27 cellular contexts compared by ENCODE assay signal in the genomic region with DNA sequence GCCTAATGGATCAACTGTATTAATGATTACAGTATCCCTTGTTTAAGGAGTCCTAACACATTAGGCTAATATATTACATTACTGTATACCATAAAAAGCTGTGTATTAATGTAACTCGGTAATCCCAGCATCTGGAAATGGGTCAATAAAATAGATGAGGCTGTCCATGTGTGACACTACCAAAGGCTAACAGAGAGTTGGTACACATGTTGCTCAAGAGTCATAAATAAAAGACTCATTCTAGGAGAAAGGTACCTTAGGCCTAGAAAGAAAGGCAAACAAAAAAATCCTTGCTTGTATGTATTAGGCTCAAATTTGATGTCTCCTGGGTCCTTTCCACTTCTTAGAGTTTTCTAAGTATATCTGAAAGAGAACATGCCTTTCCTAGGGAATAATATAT.
"Had no signal": no experiment of that assay in that cellular context is flagged by ENCODE, and none has a peak within 500 bp of the region (broad histone marks: within the 10 kb centered on the region; RNA-seq: fewer than 3 reads in every experiment).

No MANE protein-coding gene starts in this region.

- H3K27me3 ChIP-seq: colonic mucosa, foreskin keratinocyte, gastroesophageal sphincter, heart left ventricle, hepatocyte, ovary, thyroid gland had no signal

- H3K4me3 ChIP-seq: colonic mucosa, gastroesophageal sphincter, heart left ventricle, hepatocyte, left ventricle myocardium inferior, lower lobe of right lung, ovary, smooth muscle cell, thyroid gland had no signal

- H3K4me3 Mint-ChIP-seq: dendritic cell treated with granulocyte-macrophage colony-stimulating factor and Interleukin-4, amounts not matched to agents 40 ng/mL and 50 ng/mL, for 4 days; endodermal cell; natural killer cell; stimulated activated naive CD8-positive, alpha-beta T cell treated with anti-CD3 and anti-CD28 coated beads, Interleukin-15, amount 100 ng/mL, for 72 hours had no signal

- H3K36me3 ChIP-seq: colonic mucosa, ovary had no signal

- H3K4me1 ChIP-seq: colonic mucosa had no signal

- H3K27ac Mint-ChIP-seq: dendritic cell treated with granulocyte-macrophage colony-stimulating factor and Interleukin-4, amounts not matched to agents 40 ng/mL and 50 ng/mL, for 4 days; endodermal cell; stimulated activated naive CD8-positive, alpha-beta T cell treated with anti-CD3 and anti-CD28 coated beads, Interleukin-15, amount 100 ng/mL, for 72 hours had no signal

- H3K27me3 Mint-ChIP-seq: dendritic cell treated with granulocyte-macrophage colony-stimulating factor and Interleukin-4, amounts not matched to agents 40 ng/mL and 50 ng/mL, for 4 days; stimulated activated naive CD8-positive, alpha-beta T cell treated with anti-CD3 and anti-CD28 coated beads, Interleukin-15, amount 100 ng/mL, for 72 hours had no signal

- H3K27ac ChIP-seq: colonic mucosa, epithelial cell of prostate, foreskin keratinocyte, gastroesophageal sphincter, heart left ventricle, hepatocyte, left ventricle myocardium inferior, lower lobe of right lung, ovary, thyroid gland had no signal

- ATAC-seq: esophagus mucosa; foreskin keratinocyte; gastroesophageal sphincter; heart left ventricle; left cardiac atrium; lower lobe of right lung; natural killer cell; sciatic nerve; stimulated activated naive CD8-positive, alpha-beta T cell treated with anti-CD3 and anti-CD28 coated beads, Interleukin-15, amount 100 ng/mL, for 72 hours had no signal

- H3K9me3 ChIP-seq: colonic mucosa, gastroesophageal sphincter, heart left ventricle, left ventricle myocardium inferior, lower lobe of right lung, ovary, thyroid gland had no signal

- H3K9me3 Mint-ChIP-seq: dendritic cell treated with granulocyte-macrophage colony-stimulating factor and Interleukin-4, amounts not matched to agents 40 ng/mL and 50 ng/mL, for 4 days; endodermal cell; natural killer cell; stimulated activated naive CD8-positive, alpha-beta T cell treated with anti-CD3 and anti-CD28 coated beads, Interleukin-15, amount 100 ng/mL, for 72 hours had no signal

- DNase-seq: colonic mucosa; effector CD8-positive, alpha-beta T cell; endodermal cell; foreskin keratinocyte; heart left ventricle; left cardiac atrium; left ventricle myocardium inferior; lower lobe of right lung; natural killer cell; occipital lobe; ovary; posterior cingulate gyrus; stimulated activated CD4-positive, alpha-beta T cell treated with anti-CD3 and anti-CD28 coated beads, Interleukin-12 subunit alpha, Interleukin-12 subunit beta, amount 100 ng/mL, for 4 hours; stimulated activated CD4-positive, alpha-beta T cell treated with anti-CD3 and anti-CD28 coated beads, Interleukin-1b, Interleukin-23, amount 100 ng/mL, for 48 hours; stimulated activated CD4-positive, alpha-beta T cell treated with anti-CD3 and anti-CD28 coated beads, Interleukin-4, amount 100 ng/mL, for 1 hour; stimulated activated CD8-positive, alpha-beta memory T cell treated with anti-CD3 and anti-CD28 coated beads, Interleukin-4, amount 100 ng/mL, for 48 hours; stimulated activated naive CD4-positive, alpha-beta T cell; stimulated activated naive CD8-positive, alpha-beta T cell treated with anti-CD3 and anti-CD28 coated beads, Interleukin-15, amount 100 ng/mL, for 72 hours; thyroid gland; trophoblast cell had no signal
